9 cellular contexts compared by ENCODE assay signal in genomic region chr10:71383972-71384687, GRCh38. TPM values are rescaled to one million over a fixed set of nuclear protein-coding genes. Genes with fewer than 3 reads are reported as not detected.
A peak's percentile ranks its signal among the peaks of the same experiment; 100 is the strongest.
DNase-seq lines count a peak whose midpoint lies in the region; ATAC-seq and TF ChIP-seq lines count a peak whose summit lies in the region.
"Had no signal": no experiment of that assay in that cellular context is flagged by ENCODE, and none has a peak within 500 bp of the region (broad histone marks: within the 10 kb centered on the region; RNA-seq: fewer than 3 reads in every experiment).

No MANE protein-coding gene starts in this region.

- no peaks in the 10 kb centered on the region for H3K36me3 Mint-ChIP-seq in CD4-positive, alpha-beta memory T cell
- H3K36me3 Mint-ChIP-seq in naive thymus-derived CD8-positive, alpha-beta T cell, result no peaks in the 10 kb centered on the region
- no peaks in the 10 kb centered on the region for H3K36me3 Mint-ChIP-seq in stimulated activated naive B cell treated with anti-CD40 and anti-IgM and Interleukin-4, amounts not matched to agents 10 μg/mL and 1 μg/mL and 100 μg/mL, for 72 hours

- no peaks in the 10 kb centered on the region for H3K27me3 ChIP-seq in CD4-positive, alpha-beta memory T cell (ENCODE audit: insufficient read depth, low read length)
- H3K27me3 ChIP-seq in GM23248 (replicated peaks; ENCODE audit: insufficient read depth), result peaks cover 21% of the 10 kb centered on the region

- H3K4me1 ChIP-seq in CD4-positive, alpha-beta memory T cell (ENCODE audit: insufficient read depth, low read length), result no peaks in the 10 kb centered on the region
- no peaks in the 10 kb centered on the region for H3K4me1 ChIP-seq in GM23248 (ENCODE audit: insufficient read depth)

- CTCF ChIA-PET in CD4-positive, alpha-beta memory T cell (lab: Charles Lee; ENCODE audit: partially characterized antibody), result interaction anchor here (0.5 to 4.6 kb wide), 24 partner anchors 8 to 511 kb away, joined by 3 to 32 read pairs (median 4); partner anchors contain the start of gene CDH23

- no peak overlapping the region for H3K4me3 Mint-ChIP-seq in CD4-positive, alpha-beta memory T cell
- no peak overlapping the region for H3K4me3 Mint-ChIP-seq in naive thymus-derived CD8-positive, alpha-beta T cell
- H3K4me3 Mint-ChIP-seq in stimulated activated naive B cell treated with anti-CD40 and anti-IgM and Interleukin-4, amounts not matched to agents 10 μg/mL and 1 μg/mL and 100 μg/mL, for 72 hours, result no peak overlapping the region

- H3K9ac ChIP-seq in GM23248, result no peak overlapping the region

- peak; percentile 86 for ATAC-seq in naive thymus-derived CD8-positive, alpha-beta T cell
- peak; percentile 90 to 91 for ATAC-seq in stimulated activated naive B cell treated with anti-CD40 and anti-IgM and Interleukin-4, amounts not matched to agents 10 μg/mL and 1 μg/mL and 100 μg/mL, for 72 hours (replicated peaks)
- ATAC-seq in HG03521 (IDR thresholded peaks at IDR 0.05; ENCODE audit: unreplicated experiment), result no peak

- in situ Hi-C loops in GM23248 (cut with MboI), result no loop called here

- peak; percentile 94 for TF ChIP-seq CTCF in epithelial cell of proximal tubule (conservative IDR thresholded peaks at IDR 0.05; ENCODE audit: low read depth, low read length)

- DNase-seq in CD4-positive, alpha-beta memory T cell, result peak; percentile 56 to 67 (median 60)
- DNase-seq in GM23248 (peak; percentile 53), NOMO-1 treated with DMSO at 0.1 percent for 48 hours (lab: John Stamatoyannopoulos, UW; ENCODE audit: unreplicated experiment) (peak; percentile 46), epithelial cell of proximal tubule (ENCODE audit: low read depth) (no peak)
- DNase-seq in activated CD8-positive, alpha-beta memory T cell treated with anti-CD3 and anti-CD28 coated beads, Interleukin-2, amount 50 U/mL, for 48 hours, result peak; percentile 93
- DNase-seq in naive thymus-derived CD8-positive, alpha-beta T cell, result peak; percentile 49 to 76 (median 68)
- peak; percentile 61 for DNase-seq in stimulated activated naive B cell treated with anti-CD40 and anti-IgM and Interleukin-4, amounts not matched to agents 10 μg/mL and 1 μg/mL and 100 μg/mL, for 72 hours

- no peak overlapping the region for H2AFZ ChIP-seq in GM23248

- no peaks in the 10 kb centered on the region for H4K20me1 ChIP-seq in GM23248 (ENCODE audit: insufficient read depth)

- POLR2A ChIA-PET in CD4-positive, alpha-beta memory T cell (lab: Charles Lee; ENCODE audit: partially characterized antibody), result interaction anchor here (1.0 kb wide), 1 partner anchor 428 kb away, joined by 4 read pairs; no protein-coding TSS in a partner anchor
- POLR2A ChIA-PET in naive thymus-derived CD8-positive, alpha-beta T cell (lab: Charles Lee), result interaction anchor here (1.2 kb wide), 1 partner anchor 324 kb away, joined by 3 read pairs; no protein-coding TSS in a partner anchor

- H3K79me2 ChIP-seq in GM23248 (ENCODE audit: insufficient read depth), result no peaks in the 10 kb centered on the region

- peaks cover 0 to 3% (median 0%) of the 10 kb centered on the region in 4 donors for H3K4me1 Mint-ChIP-seq in CD4-positive, alpha-beta memory T cell
- peaks cover 0 to 2% (median 0%) of the 10 kb centered on the region in 4 donors for H3K4me1 Mint-ChIP-seq in naive thymus-derived CD8-positive, alpha-beta T cell
- peaks cover 5 to 7% of the 10 kb centered on the region in 2 donors for H3K4me1 Mint-ChIP-seq in stimulated activated naive B cell treated with anti-CD40 and anti-IgM and Interleukin-4, amounts not matched to agents 10 μg/mL and 1 μg/mL and 100 μg/mL, for 72 hours

- H3K9me2 ChIP-seq in GM23248 (ENCODE audit: insufficient read depth), result no peaks in the 10 kb centered on the region

- H3K27ac Mint-ChIP-seq in CD4-positive, alpha-beta memory T cell, result no peak overlapping the region
- H3K27ac Mint-ChIP-seq in naive thymus-derived CD8-positive, alpha-beta T cell, result no peak overlapping the region
- H3K27ac Mint-ChIP-seq in stimulated activated naive B cell treated with anti-CD40 and anti-IgM and Interleukin-4, amounts not matched to agents 10 μg/mL and 1 μg/mL and 100 μg/mL, for 72 hours, result no peak overlapping the region

- H3K4me3 ChIP-seq in CD4-positive, alpha-beta memory T cell (ENCODE audit: low read length in 2 of 2), result no peak overlapping the region
- H3K4me3 ChIP-seq in GM23248 (no peak overlapping the region), epithelial cell of proximal tubule (ENCODE audit: low read depth, low read length) (no peak overlapping the region)
- H3K4me3 ChIP-seq: SK-N-MC had no signal

- intact Hi-C loops in CD4-positive, alpha-beta memory T cell (cut with micrococcal nuclease), result loop anchor here (1.0 to 2.0 kb wide), 6 partner anchors 70 to 512 kb away; partner anchors contain the start of gene VSIR

- no peaks in the 10 kb centered on the region for H3K36me3 ChIP-seq in CD4-positive, alpha-beta memory T cell (ENCODE audit: insufficient read depth, low read length)
- no peaks in the 10 kb centered on the region for H3K36me3 ChIP-seq in GM23248 (ENCODE audit: low read depth)

- H3K27me3 Mint-ChIP-seq in CD4-positive, alpha-beta memory T cell, result peaks cover 2 to 3% of the 10 kb centered on the region in 2 donors
- peaks cover 2 to 11% (median 9%) of the 10 kb centered on the region in 5 donors for H3K27me3 Mint-ChIP-seq in naive thymus-derived CD8-positive, alpha-beta T cell
- H3K27me3 Mint-ChIP-seq in stimulated activated naive B cell treated with anti-CD40 and anti-IgM and Interleukin-4, amounts not matched to agents 10 μg/mL and 1 μg/mL and 100 μg/mL, for 72 hours, result peaks cover 7 to 9% of the 10 kb centered on the region in 2 donors

- H3F3A ChIP-seq in GM23248 (ENCODE audit: insufficient read depth), result no peaks in the 10 kb centered on the region

- H3K9me3 Mint-ChIP-seq in CD4-positive, alpha-beta memory T cell, result no peaks in the 10 kb centered on the region
- H3K9me3 Mint-ChIP-seq in naive thymus-derived CD8-positive, alpha-beta T cell, result no peaks in the 10 kb centered on the region
- no peaks in the 10 kb centered on the region for H3K9me3 Mint-ChIP-seq in stimulated activated naive B cell treated with anti-CD40 and anti-IgM and Interleukin-4, amounts not matched to agents 10 μg/mL and 1 μg/mL and 100 μg/mL, for 72 hours

- 18 to 19% methylated on average over 10 of the region's 10 CpGs for WGBS in GM23248 (ENCODE audit: low coverage in 1 of 2, low lambda C conversion rate in 2 of 2, missing lambda C conversion rate in 2 of 2), 2 experiments

- no peak overlapping the region for H3K4me2 ChIP-seq in GM23248 (ENCODE audit: unreplicated experiment)

- no peak overlapping the region for H3K27ac ChIP-seq in CD4-positive, alpha-beta memory T cell (ENCODE audit: low read depth, low read length)
- H3K27ac ChIP-seq in GM23248, result no peak overlapping the region
- H3K27ac ChIP-seq: SK-N-MC had no signal

- H3K9me3 ChIP-seq in CD4-positive, alpha-beta memory T cell (ENCODE audit: control insufficient read depth in 1 of 2, low read length in 2 of 2), result no peaks in the 10 kb centered on the region
- H3K9me3 ChIP-seq in GM23248 (ENCODE audit: low read depth), result no peaks in the 10 kb centered on the region

RNA-seq across cellular contexts. Expression of gene CDH23, which starts 12.6 kb away (rescaled TPM):
- 1 to 10 TPM; 5.2 to 5.4 TPM for total RNA-seq in CD4-positive, alpha-beta memory T cell
- polyA plus RNA-seq in CD4-positive, alpha-beta memory T cell, result 1 to 10 TPM; 1.8 to 2.0 TPM
- 0.38 TPM in 1 of 2 replicates, not detected in the other for total RNA-seq in GM23248 (2014; rRNA removed; shearing (Covaris generic))
- polyA plus RNA-seq in GM23248 (2016; fragmentation: Nextera tagmentation; extraction: Ambion mirVana), result 0.08 and 0.09 TPM in 2 replicates
- under 0.01 TPM in 1 of 2 replicates, not detected in the other for total RNA-seq in epithelial cell of proximal tubule
- 10 to 100 TPM in 1 of 2 experiments, 1 to 10 TPM in 1; 9.6 to 10.2 TPM for total RNA-seq in naive thymus-derived CD8-positive, alpha-beta T cell
- polyA plus RNA-seq in naive thymus-derived CD8-positive, alpha-beta T cell, result 1 to 10 TPM in 2 of 3 donors, under 1 TPM in 1; 0.82 to 3.8 (median 3.2) TPM
